12 cellular contexts compared by ENCODE assay signal in genomic region chr15:83323296-83323711, GRCh38. TPM values are rescaled to one million over a fixed set of nuclear protein-coding genes. Genes with fewer than 3 reads are reported as not detected.
A peak's percentile ranks its signal among the peaks of the same experiment; 100 is the strongest.
DNase-seq lines count a peak whose midpoint lies in the region; TF ChIP-seq lines count a peak whose summit lies in the region.
"Had no signal": no experiment of that assay in that cellular context is flagged by ENCODE, and none has a peak within 500 bp of the region (broad histone marks: within the 10 kb centered on the region; RNA-seq: fewer than 3 reads in every experiment).

No MANE protein-coding gene starts in this region.

- no peaks in the 10 kb centered on the region for H3K9me3 ChIP-seq in SJSA1 (replicated peaks)
- no peaks in the 10 kb centered on the region for H3K9me3 ChIP-seq in prostate gland

- H3K27ac ChIP-seq in SJSA1 (no peak overlapping the region), prostate gland (no peak overlapping the region)

- H3K4me1 ChIP-seq in SJSA1 (replicated peaks) (peaks cover 11% of the 10 kb centered on the region), prostate gland (replicated peaks) (no peaks in the 10 kb centered on the region)

- intact Hi-C loops in prostate gland (cut with DNase I) = no loop called here

- no peaks in the 10 kb centered on the region for H3K36me3 ChIP-seq in SJSA1
- no peaks in the 10 kb centered on the region for H3K36me3 ChIP-seq in prostate gland

- no peak for TF ChIP-seq CTCF in prostate gland (IDR thresholded peaks at IDR 0.05)

- DNase-seq in EL (peak; percentile 92), SJSA1 (ENCODE audit: low read depth in 1 of 2, low spot score in 2 of 2) (peak; percentile 8 to 53), fibroblast of the conjunctiva (ENCODE audit: low read depth) (peak; percentile 39), skeletal muscle cell (ENCODE audit: low read depth) (peak; percentile 95), NCI-H526 (lab: John Stamatoyannopoulos, UW) (no peak), NCI-H2227 (lab: John Stamatoyannopoulos, UW; ENCODE audit: unreplicated experiment) (no peak), NAMALWA (ENCODE audit: low spot score) (no peak), prostate gland (ENCODE audit: low spot score) (no peak)
- DNase-seq: activated T-cell treated with anti-CD3 and anti-CD28 coated beads, Interleukin-2, amount 50 U/mL, for 72 hours; NCI-H526 treated with DMSO at 0.1 percent for 48 hours; T1000 had no signal

- WGBS in prostate gland = 56% methylated on average over 9 of the region's 9 CpGs

- TF ChIP-seq POLR2A in prostate gland (IDR thresholded peaks at IDR 0.05) = no peak

- H3K27me3 ChIP-seq in SJSA1 (replicated peaks) (no peaks in the 10 kb centered on the region), prostate gland (replicated peaks; ENCODE audit: insufficient read depth) (no peaks in the 10 kb centered on the region)

- no peak overlapping the region for H3K4me3 ChIP-seq in SJSA1
- no peak overlapping the region for H3K4me3 ChIP-seq in skeletal muscle cell (ENCODE audit: low read depth, low read length)
- H3K4me3 ChIP-seq in prostate gland = no peak overlapping the region
- H3K4me3 ChIP-seq: lung had no signal

RNA-seq across cellular contexts. Expression of gene BNC1, which starts 38.8 kb away (rescaled TPM):
- total RNA-seq in SJSA1 (2014; rRNA removed; shearing (Covaris generic)) = 10.5 and 12.1 TPM in 2 replicates
- 10 to 100 TPM in 1 of 2 donors, under 1 TPM in 1; 0.27 to 11.0 TPM for total RNA-seq in prostate gland
- total RNA-seq: activated T-cell treated with anti-CD3 and anti-CD28 coated beads, Interleukin-2, amount 50 U/mL, for 72 hours had no signal

Comparison
In these comparisons a context has a peak if more than half of its experiments do, and no peak if none do; other contexts are left out.
1. DNase-seq: peak in EL (single experiment), SJSA1 (2 of 2), fibroblast of the conjunctiva (single experiment) and skeletal muscle cell (single experiment); none in NCI-H526 (0 of 2), NCI-H2227 (single experiment), NAMALWA (single experiment) and prostate gland (single experiment).